Comparison of ENCODE assay signal across 1 cellular context in the genomic region with DNA sequence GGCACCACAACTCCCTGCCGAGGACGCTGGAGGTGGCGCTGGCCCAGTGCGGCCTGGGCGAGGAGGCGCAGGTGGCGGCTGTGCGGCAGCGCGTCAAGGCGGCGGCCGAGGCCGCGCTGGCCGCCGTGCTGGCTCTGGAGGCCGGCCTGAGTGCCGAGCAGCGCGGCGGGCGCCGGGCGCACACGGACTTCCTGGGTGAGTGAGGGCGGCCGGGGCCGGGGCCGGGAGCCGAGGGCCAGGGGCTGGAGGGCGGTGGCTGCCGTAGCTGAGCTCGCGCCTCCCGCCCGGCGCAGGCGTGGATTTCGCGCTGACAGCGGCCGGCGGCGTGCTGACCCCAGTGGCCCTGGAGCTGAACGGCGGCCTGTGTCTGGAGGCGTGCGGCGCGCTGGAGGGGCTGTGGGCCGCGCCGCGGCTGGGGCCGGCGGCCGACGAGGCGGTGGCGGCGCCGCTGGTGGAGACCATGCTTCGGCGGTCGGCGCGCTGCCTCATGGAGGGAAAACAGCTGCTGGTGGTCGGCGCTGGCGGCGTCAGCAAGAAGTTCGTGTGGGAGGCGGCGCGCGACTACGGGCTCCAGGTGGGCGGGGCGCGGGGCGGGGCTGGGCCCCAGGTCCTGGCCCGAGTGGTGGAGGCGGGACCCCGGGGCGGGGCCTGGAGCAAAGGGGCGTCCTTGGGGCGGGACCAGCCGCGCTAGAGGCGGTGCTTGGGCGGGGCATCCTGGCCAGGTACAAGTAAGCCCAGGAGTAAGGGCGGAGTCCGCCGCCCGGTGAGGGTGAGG.
TF ChIP-seq lines count a peak whose summit lies in the region.

No MANE protein-coding gene starts in this region.

TF ChIP-seq in K562, 482 proteins besides CTCF, POLR2A, EP300 and RAD21 (continued from another document and continues in another):
- TF ChIP-seq, protein P1, sequence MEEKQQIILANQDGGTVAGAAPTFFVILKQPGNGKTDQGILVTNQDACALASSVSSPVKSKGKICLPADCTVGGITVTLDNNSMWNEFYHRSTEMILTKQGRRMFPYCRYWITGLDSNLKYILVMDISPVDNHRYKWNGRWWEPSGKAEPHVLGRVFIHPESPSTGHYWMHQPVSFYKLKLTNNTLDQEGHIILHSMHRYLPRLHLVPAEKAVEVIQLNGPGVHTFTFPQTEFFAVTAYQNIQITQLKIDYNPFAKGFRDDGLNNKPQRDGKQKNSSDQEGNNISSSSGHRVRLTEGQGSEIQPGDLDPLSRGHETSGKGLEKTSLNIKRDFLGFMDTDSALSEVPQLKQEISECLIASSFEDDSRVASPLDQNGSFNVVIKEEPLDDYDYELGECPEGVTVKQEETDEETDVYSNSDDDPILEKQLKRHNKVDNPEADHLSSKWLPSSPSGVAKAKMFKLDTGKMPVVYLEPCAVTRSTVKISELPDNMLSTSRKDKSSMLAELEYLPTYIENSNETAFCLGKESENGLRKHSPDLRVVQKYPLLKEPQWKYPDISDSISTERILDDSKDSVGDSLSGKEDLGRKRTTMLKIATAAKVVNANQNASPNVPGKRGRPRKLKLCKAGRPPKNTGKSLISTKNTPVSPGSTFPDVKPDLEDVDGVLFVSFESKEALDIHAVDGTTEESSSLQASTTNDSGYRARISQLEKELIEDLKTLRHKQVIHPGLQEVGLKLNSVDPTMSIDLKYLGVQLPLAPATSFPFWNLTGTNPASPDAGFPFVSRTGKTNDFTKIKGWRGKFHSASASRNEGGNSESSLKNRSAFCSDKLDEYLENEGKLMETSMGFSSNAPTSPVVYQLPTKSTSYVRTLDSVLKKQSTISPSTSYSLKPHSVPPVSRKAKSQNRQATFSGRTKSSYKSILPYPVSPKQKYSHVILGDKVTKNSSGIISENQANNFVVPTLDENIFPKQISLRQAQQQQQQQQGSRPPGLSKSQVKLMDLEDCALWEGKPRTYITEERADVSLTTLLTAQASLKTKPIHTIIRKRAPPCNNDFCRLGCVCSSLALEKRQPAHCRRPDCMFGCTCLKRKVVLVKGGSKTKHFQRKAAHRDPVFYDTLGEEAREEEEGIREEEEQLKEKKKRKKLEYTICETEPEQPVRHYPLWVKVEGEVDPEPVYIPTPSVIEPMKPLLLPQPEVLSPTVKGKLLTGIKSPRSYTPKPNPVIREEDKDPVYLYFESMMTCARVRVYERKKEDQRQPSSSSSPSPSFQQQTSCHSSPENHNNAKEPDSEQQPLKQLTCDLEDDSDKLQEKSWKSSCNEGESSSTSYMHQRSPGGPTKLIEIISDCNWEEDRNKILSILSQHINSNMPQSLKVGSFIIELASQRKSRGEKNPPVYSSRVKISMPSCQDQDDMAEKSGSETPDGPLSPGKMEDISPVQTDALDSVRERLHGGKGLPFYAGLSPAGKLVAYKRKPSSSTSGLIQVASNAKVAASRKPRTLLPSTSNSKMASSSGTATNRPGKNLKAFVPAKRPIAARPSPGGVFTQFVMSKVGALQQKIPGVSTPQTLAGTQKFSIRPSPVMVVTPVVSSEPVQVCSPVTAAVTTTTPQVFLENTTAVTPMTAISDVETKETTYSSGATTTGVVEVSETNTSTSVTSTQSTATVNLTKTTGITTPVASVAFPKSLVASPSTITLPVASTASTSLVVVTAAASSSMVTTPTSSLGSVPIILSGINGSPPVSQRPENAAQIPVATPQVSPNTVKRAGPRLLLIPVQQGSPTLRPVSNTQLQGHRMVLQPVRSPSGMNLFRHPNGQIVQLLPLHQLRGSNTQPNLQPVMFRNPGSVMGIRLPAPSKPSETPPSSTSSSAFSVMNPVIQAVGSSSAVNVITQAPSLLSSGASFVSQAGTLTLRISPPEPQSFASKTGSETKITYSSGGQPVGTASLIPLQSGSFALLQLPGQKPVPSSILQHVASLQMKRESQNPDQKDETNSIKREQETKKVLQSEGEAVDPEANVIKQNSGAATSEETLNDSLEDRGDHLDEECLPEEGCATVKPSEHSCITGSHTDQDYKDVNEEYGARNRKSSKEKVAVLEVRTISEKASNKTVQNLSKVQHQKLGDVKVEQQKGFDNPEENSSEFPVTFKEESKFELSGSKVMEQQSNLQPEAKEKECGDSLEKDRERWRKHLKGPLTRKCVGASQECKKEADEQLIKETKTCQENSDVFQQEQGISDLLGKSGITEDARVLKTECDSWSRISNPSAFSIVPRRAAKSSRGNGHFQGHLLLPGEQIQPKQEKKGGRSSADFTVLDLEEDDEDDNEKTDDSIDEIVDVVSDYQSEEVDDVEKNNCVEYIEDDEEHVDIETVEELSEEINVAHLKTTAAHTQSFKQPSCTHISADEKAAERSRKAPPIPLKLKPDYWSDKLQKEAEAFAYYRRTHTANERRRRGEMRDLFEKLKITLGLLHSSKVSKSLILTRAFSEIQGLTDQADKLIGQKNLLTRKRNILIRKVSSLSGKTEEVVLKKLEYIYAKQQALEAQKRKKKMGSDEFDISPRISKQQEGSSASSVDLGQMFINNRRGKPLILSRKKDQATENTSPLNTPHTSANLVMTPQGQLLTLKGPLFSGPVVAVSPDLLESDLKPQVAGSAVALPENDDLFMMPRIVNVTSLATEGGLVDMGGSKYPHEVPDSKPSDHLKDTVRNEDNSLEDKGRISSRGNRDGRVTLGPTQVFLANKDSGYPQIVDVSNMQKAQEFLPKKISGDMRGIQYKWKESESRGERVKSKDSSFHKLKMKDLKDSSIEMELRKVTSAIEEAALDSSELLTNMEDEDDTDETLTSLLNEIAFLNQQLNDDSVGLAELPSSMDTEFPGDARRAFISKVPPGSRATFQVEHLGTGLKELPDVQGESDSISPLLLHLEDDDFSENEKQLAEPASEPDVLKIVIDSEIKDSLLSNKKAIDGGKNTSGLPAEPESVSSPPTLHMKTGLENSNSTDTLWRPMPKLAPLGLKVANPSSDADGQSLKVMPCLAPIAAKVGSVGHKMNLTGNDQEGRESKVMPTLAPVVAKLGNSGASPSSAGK (IDR thresholded peaks at IDR 0.05) = no peak
- TF ChIP-seq ZNF408 (CRISPR knock-in tag; IDR thresholded peaks at IDR 0.05; ENCODE audit: low read depth) = no peak
- no peak for TF ChIP-seq ZBTB34 (CRISPR knock-in tag; IDR thresholded peaks at IDR 0.05)
- TF ChIP-seq, protein P2, sequence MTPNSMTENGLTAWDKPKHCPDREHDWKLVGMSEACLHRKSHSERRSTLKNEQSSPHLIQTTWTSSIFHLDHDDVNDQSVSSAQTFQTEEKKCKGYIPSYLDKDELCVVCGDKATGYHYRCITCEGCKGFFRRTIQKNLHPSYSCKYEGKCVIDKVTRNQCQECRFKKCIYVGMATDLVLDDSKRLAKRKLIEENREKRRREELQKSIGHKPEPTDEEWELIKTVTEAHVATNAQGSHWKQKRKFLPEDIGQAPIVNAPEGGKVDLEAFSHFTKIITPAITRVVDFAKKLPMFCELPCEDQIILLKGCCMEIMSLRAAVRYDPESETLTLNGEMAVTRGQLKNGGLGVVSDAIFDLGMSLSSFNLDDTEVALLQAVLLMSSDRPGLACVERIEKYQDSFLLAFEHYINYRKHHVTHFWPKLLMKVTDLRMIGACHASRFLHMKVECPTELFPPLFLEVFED (CRISPR knock-in tag; conservative IDR thresholded peaks at IDR 0.05) = no peak
- no peak for TF ChIP-seq NCOA6 (IDR thresholded peaks at IDR 0.05)
- no peak for TF ChIP-seq ZSCAN32 (CRISPR knock-in tag; IDR thresholded peaks at IDR 0.05)
- no peak for TF ChIP-seq ZNF586 (CRISPR knock-in tag; conservative IDR thresholded peaks at IDR 0.05)
- TF ChIP-seq POLR2AphosphoS5 (IDR thresholded peaks at IDR 0.05; ENCODE audit: control insufficient read depth, insufficient read depth, low read depth, low read length) = peak; percentile 58; the same call in 1 of the 2 replicates
- no peak for TF ChIP-seq IRF1 (CRISPR knock-in tag; IDR thresholded peaks at IDR 0.05; ENCODE audit: borderline replicate concordance)
- TF ChIP-seq CBFA2T2 (conservative IDR thresholded peaks at IDR 0.05) = no peak
- no peak for TF ChIP-seq RBM17 (IDR thresholded peaks at IDR 0.05; ENCODE audit: borderline replicate concordance, low read depth, low read length)
- no peak for TF ChIP-seq ZNF75A (CRISPR knock-in tag; IDR thresholded peaks at IDR 0.05)
- TF ChIP-seq NFRKB (IDR thresholded peaks at IDR 0.05; ENCODE audit: low read depth) = no peak
- TF ChIP-seq MYNN (IDR thresholded peaks at IDR 0.05) = no peak
- TF ChIP-seq MYNN (CRISPR knock-in tag; IDR thresholded peaks at IDR 0.05) = no peak
- TF ChIP-seq ZNF551 (CRISPR knock-in tag; IDR thresholded peaks at IDR 0.05) = no peak
- no peak for TF ChIP-seq SRSF1 (IDR thresholded peaks at IDR 0.05; ENCODE audit: low read depth, low read length)
- no peak for TF ChIP-seq HMG20A (CRISPR knock-in tag; conservative IDR thresholded peaks at IDR 0.05)
- TF ChIP-seq MTA1 (IDR thresholded peaks at IDR 0.05; ENCODE audit: borderline replicate concordance) = no peak
- TF ChIP-seq PHF8 (IDR thresholded peaks at IDR 0.05; ENCODE audit: borderline replicate concordance, low read length) = peak; percentile 86; the same call in 1 of the 2 replicates
- TF ChIP-seq MECOM (CRISPR knock-in tag; IDR thresholded peaks at IDR 0.05) = no peak
- TF ChIP-seq ZNF133 (CRISPR knock-in tag; IDR thresholded peaks at IDR 0.05) = no peak
- peak; percentile 61 for TF ChIP-seq ZFP36 (IDR thresholded peaks at IDR 0.05; ENCODE audit: low read depth, low read length, partially characterized antibody)
- no peak for TF ChIP-seq POLR2AphosphoS2 (IDR thresholded peaks at IDR 0.05; ENCODE audit: low read length)
- no peak; the same call in 1 of the 2 replicates for TF ChIP-seq ZNF740 (CRISPR knock-in tag; IDR thresholded peaks at IDR 0.05)
- no peak for TF ChIP-seq ZNF740 (tag; IDR thresholded peaks at IDR 0.05)
- TF ChIP-seq, protein P3, sequence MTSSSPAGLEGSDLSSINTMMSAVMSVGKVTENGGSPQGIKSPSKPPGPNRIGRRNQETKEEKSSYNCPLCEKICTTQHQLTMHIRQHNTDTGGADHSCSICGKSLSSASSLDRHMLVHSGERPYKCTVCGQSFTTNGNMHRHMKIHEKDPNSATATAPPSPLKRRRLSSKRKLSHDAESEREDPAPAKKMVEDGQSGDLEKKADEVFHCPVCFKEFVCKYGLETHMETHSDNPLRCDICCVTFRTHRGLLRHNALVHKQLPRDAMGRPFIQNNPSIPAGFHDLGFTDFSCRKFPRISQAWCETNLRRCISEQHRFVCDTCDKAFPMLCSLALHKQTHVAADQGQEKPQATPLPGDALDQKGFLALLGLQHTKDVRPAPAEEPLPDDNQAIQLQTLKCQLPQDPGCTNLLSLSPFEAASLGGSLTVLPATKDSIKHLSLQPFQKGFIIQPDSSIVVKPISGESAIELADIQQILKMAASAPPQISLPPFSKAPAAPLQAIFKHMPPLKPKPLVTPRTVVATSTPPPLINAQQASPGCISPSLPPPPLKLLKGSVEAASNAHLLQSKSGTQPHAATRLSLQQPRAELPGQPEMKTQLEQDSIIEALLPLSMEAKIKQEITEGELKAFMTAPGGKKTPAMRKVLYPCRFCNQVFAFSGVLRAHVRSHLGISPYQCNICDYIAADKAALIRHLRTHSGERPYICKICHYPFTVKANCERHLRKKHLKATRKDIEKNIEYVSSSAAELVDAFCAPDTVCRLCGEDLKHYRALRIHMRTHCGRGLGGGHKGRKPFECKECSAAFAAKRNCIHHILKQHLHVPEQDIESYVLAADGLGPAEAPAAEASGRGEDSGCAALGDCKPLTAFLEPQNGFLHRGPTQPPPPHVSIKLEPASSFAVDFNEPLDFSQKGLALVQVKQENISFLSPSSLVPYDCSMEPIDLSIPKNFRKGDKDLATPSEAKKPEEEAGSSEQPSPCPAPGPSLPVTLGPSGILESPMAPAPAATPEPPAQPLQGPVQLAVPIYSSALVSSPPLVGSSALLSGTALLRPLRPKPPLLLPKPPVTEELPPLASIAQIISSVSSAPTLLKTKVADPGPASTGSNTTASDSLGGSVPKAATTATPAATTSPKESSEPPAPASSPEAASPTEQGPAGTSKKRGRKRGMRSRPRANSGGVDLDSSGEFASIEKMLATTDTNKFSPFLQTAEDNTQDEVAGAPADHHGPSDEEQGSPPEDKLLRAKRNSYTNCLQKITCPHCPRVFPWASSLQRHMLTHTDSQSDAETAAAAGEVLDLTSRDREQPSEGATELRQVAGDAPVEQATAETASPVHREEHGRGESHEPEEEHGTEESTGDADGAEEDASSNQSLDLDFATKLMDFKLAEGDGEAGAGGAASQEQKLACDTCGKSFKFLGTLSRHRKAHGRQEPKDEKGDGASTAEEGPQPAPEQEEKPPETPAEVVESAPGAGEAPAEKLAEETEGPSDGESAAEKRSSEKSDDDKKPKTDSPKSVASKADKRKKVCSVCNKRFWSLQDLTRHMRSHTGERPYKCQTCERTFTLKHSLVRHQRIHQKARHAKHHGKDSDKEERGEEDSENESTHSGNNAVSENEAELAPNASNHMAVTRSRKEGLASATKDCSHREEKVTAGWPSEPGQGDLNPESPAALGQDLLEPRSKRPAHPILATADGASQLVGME (CRISPR knock-in tag; IDR thresholded peaks at IDR 0.05) = no peak
- TF ChIP-seq NR1H2 (CRISPR knock-in tag; IDR thresholded peaks at IDR 0.05) = no peak
- no peak for TF ChIP-seq ZNF274 (IDR thresholded peaks at IDR 0.05; ENCODE audit: borderline replicate concordance, low read depth, low read length)
- TF ChIP-seq ETV6 (IDR thresholded peaks at IDR 0.05; ENCODE audit: borderline replicate concordance in 1 of 2, low read depth in 2 of 2, low read length in 1 of 2) = no peak
- TF ChIP-seq ETV6 (CRISPR knock-in tag; IDR thresholded peaks at IDR 0.05; ENCODE audit: borderline replicate concordance) = peak; percentile 27; the same call in 1 of the 2 replicates
- no peak for TF ChIP-seq DDX20 (tag; IDR thresholded peaks at IDR 0.05; ENCODE audit: low read depth)
- TF ChIP-seq RBFOX2 (IDR thresholded peaks at IDR 0.05; ENCODE audit: low read depth, low read length) = peak; percentile 87
- peak; percentile 68 for TF ChIP-seq FUS (optimal IDR thresholded peaks at IDR 0.05; ENCODE audit: low read depth, low read length)
